In genomic region chr12:51819851-51820720, GRCh38 we compare ENCODE assay signal across 8 cellular contexts. TPM values are rescaled to one million over a fixed set of nuclear protein-coding genes. Genes with fewer than 3 reads are reported as not detected.
DNase-seq lines count a peak whose midpoint lies in the region; ATAC-seq, FAIRE-seq and TF ChIP-seq lines count a peak whose summit lies in the region.

No MANE protein-coding gene starts in this region.

- DNase-seq in DND-41 = peak; percentile 40
- DNase-seq in NCI-H146 treated with DMSO at 0.1 percent for 48 hours (lab: John Stamatoyannopoulos, UW; ENCODE audit: unreplicated experiment) = peak; percentile 54
- DNase-seq in astrocyte (ENCODE audit: low read depth) = no peak
- DNase-seq in left kidney (ENCODE audit: low read depth, low spot score) = peak; percentile 76
- peak; percentile 60 to 64 for DNase-seq in thyroid gland
- DNase-seq in NCI-H128 (lab: John Stamatoyannopoulos, UW; ENCODE audit: unreplicated experiment) = no peak
- DNase-seq in HPDE6-E6E7 (ENCODE audit: extremely low spot score) = no peak

- H3K36me3 Mint-ChIP-seq in astrocyte (ENCODE audit: low read depth, unreplicated experiment) = peaks cover 4% of the 10 kb centered on the region

- no peak for TF ChIP-seq POLR2A in thyroid gland (IDR thresholded peaks at IDR 0.05)

- H3K27ac Mint-ChIP-seq in astrocyte (ENCODE audit: unreplicated experiment) = no peak overlapping the region

- peak overlapping the region; percentile 76 for H3K27ac ChIP-seq in DND-41 (ENCODE audit: low read length)
- H3K27ac ChIP-seq in astrocyte (ENCODE audit: low read depth, low read length) = no peak overlapping the region
- H3K27ac ChIP-seq in thyroid gland = peak overlapping the region in 1 of 3 donors; percentile 61

- H3K4me1 Mint-ChIP-seq in astrocyte (ENCODE audit: low read depth, unreplicated experiment) = peaks cover 22% of the 10 kb centered on the region

- peak overlapping the region; percentile 84 to 91 for H3K4me3 ChIP-seq in DND-41 (ENCODE audit: low read depth in 1 of 2, low read length in 2 of 2)
- peak overlapping the region; percentile 57 for H3K4me3 ChIP-seq in astrocyte (ENCODE audit: insufficient read depth, low read depth, low read length)
- H3K4me3 ChIP-seq in thyroid gland (replicated peaks in 1 of 3) = peak overlapping the region in 2 of 3 donors; percentile 34 to 56

- H3K9me3 Mint-ChIP-seq in astrocyte (ENCODE audit: unreplicated experiment) = no peaks in the 10 kb centered on the region

- intact Hi-C loops in thyroid gland (cut with DNase I) = no loop called here

- H3K4me2 ChIP-seq in DND-41 (ENCODE audit: insufficient read depth, low read length) (peak overlapping the region; percentile 92), astrocyte (ENCODE audit: low read length) (peak overlapping the region; percentile 88)

- H3K27me3 ChIP-seq in DND-41 (ENCODE audit: insufficient read depth, low read length, poor library complexity) (no peaks in the 10 kb centered on the region), astrocyte (ENCODE audit: insufficient read depth, low read length) (no peaks in the 10 kb centered on the region), thyroid gland (no peaks in the 10 kb centered on the region)

- ATAC-seq in DND-41 (ENCODE audit: insufficient read depth, low read depth) = peak; percentile 71
- ATAC-seq in GM18870 (IDR thresholded peaks at IDR 0.05; ENCODE audit: unreplicated experiment) = no peak

- H3K36me3 ChIP-seq in DND-41 (ENCODE audit: insufficient read depth, low read length) = no peaks in the 10 kb centered on the region; the same call in 1 of the 2 replicates
- H3K36me3 ChIP-seq in astrocyte (ENCODE audit: insufficient read depth, low read length) = no peaks in the 10 kb centered on the region
- H3K36me3 ChIP-seq in thyroid gland = no peaks in the 10 kb centered on the region

- H4K20me1 ChIP-seq in DND-41 (ENCODE audit: insufficient read depth, low read length) = 0 out of 2 replicates have a peak, but pooled peaks cover 5% of the 10 kb centered on the region
- peaks cover 9% of the 10 kb centered on the region for H4K20me1 ChIP-seq in astrocyte (ENCODE audit: insufficient read depth, low read length)

- peaks cover 21% of the 10 kb centered on the region for H3K27me3 Mint-ChIP-seq in astrocyte (ENCODE audit: low read depth, unreplicated experiment)

- peak overlapping the region; percentile 62 for H3K4me3 Mint-ChIP-seq in astrocyte (ENCODE audit: unreplicated experiment)

- 43 to 45% methylated on average over 29 to 32 of the region's 49 CpGs for WGBS in thyroid gland, 2 donors

- H3K9ac ChIP-seq in DND-41 (ENCODE audit: low read depth, low read length) = peak overlapping the region; percentile 98
- peak overlapping the region; percentile 69 for H3K9ac ChIP-seq in astrocyte (ENCODE audit: low read length)

- H3K4me1 ChIP-seq in DND-41 (ENCODE audit: insufficient read depth, low read length) (peaks cover 27% of the 10 kb centered on the region), astrocyte (ENCODE audit: insufficient read depth, low read length) (peaks cover 18% of the 10 kb centered on the region), thyroid gland (peaks cover 0 to 8% of the 10 kb centered on the region in 2 donors)

- H3K79me2 ChIP-seq in DND-41 (ENCODE audit: insufficient read depth, low read length) = peaks cover 26% of the 10 kb centered on the region
- H3K79me2 ChIP-seq in astrocyte (ENCODE audit: insufficient read depth, low read length) = peaks cover 4% of the 10 kb centered on the region

- H2AFZ ChIP-seq in DND-41 (ENCODE audit: low read depth, low read length) (peak overlapping the region; percentile 86), astrocyte (ENCODE audit: low read depth, low read length) (peak overlapping the region; percentile 75)

- H3K9me3 ChIP-seq in DND-41 (ENCODE audit: insufficient read depth, low read length, severe bottlenecking) = no peaks in the 10 kb centered on the region
- no peaks in the 10 kb centered on the region for H3K9me3 ChIP-seq in astrocyte (ENCODE audit: insufficient read depth, low read depth, low read length)
- H3K9me3 ChIP-seq in thyroid gland = no peaks in the 10 kb centered on the region

- no peak for TF ChIP-seq CTCF in DND-41 (IDR thresholded peaks at IDR 0.05; ENCODE audit: borderline replicate concordance, extremely low read depth, low read length, poor library complexity, severe bottlenecking)
- TF ChIP-seq CTCF in astrocyte (IDR thresholded peaks at IDR 0.05; ENCODE audit: insufficient read depth, low read depth, low read length) = no peak
- no peak for TF ChIP-seq CTCF in thyroid gland (IDR thresholded peaks at IDR 0.05)

- no peak for FAIRE-seq in astrocyte (lab: Jason Lieb, UNC)

RNA-seq across cellular contexts. Expression of gene FIGNL2, which starts 28.4 kb away (rescaled TPM):
- total RNA-seq in astrocyte (5.0 and 6.7 TPM in 2 replicates), thyroid gland (1 to 10 TPM in 2 of 4 donors, under 1 TPM in 2; 0.45 to 1.6 (median 1.1) TPM)

Comparison
In these comparisons a context has a peak if more than half of its experiments do, and no peak if none do; other contexts are left out.
1. DNase-seq: peak in DND-41 (single experiment), NCI-H146 treated with DMSO at 0.1 percent for 48 hours (single experiment), left kidney (single experiment) and thyroid gland (2 of 2); none in astrocyte (single experiment), NCI-H128 (single experiment) and HPDE6-E6E7 (single experiment).
2. Peak in every context shown above with its lines, with median percentiles within 50 percentile points of each other: H3K4me3 ChIP-seq.